In the genomic region with DNA sequence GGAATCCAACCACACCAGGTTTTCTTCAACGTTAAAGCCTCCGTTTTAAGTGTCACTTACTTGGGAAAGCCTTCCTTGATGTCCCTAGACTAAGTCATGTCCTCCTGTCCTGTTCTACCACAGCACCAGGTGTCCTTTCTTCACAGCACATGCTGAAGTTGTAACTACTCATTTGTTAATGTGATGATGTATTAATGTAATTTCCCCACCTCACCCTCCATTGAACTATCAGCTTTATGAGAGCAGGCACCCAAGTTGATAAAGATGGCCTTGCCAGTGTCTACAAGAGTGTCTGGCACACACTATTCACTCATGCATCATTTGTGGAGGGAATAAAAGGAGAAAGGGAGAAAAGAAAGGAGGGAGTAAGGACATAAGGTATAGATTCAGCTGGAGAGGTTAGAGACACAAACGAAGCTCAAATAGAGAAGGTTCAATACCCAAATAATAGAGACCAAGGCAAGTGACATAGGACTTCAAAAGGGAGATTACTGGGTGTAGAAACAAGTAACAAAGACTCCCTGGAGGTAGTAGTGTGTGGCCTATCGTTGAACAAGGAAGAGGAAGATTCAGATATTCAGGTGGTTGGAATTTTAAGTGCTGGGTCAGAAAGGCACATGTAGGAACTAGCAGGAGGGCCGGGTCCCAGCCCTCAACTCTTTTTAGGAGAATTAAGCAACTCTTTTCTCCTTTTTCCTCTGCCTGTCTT, we compare ENCODE assay signal across 27 cellular contexts. TPM values are rescaled to one million over a fixed set of nuclear protein-coding genes. Genes with fewer than 3 reads are reported as not detected.
DNase-seq lines count a peak whose midpoint lies in the region; ATAC-seq and TF ChIP-seq lines count a peak whose summit lies in the region.
"Had no signal": no experiment of that assay in that cellular context is flagged by ENCODE, and none has a peak within 500 bp of the region (broad histone marks: within the 10 kb centered on the region; RNA-seq: fewer than 3 reads in every experiment).

No MANE protein-coding gene starts in this region.

- CTCF ChIA-PET in CD8-positive, alpha-beta memory T cell (lab: Charles Lee), result interaction anchor here (0.7 to 8.1 kb wide), 7 partner anchors 16 to 120 kb away, joined by 3 to 46 read pairs (median 3); no protein-coding TSS in a partner anchor
- CTCF ChIA-PET in activated CD8-positive, alpha-beta T cell treated with anti-CD3 and anti-CD28 coated beads, Interleukin-2, amount 10 ng/mL, durations not matched to agents 7 days and 5 days (lab: Charles Lee), result interaction anchor here (0.7 to 13.4 kb wide), 10 partner anchors 10 to 45 kb away, joined by 3 to 162 read pairs (median 4); a partner anchor contains a TSS

- H3K4me1 Mint-ChIP-seq in CD8-positive, alpha-beta memory T cell, result peaks cover 73 to 86% (median 77%) of the 10 kb centered on the region in 3 donors
- H3K4me1 Mint-ChIP-seq in activated CD8-positive, alpha-beta T cell treated with anti-CD3 and anti-CD28 coated beads, Interleukin-2, amount 10 ng/mL, durations not matched to agents 7 days and 5 days (ENCODE audit: low read depth), result peaks cover 61% of the 10 kb centered on the region

- peak; percentile 34 to 50 for ATAC-seq in activated CD4-positive, CD25-positive, alpha-beta regulatory T cell treated with anti-CD3 and anti-CD28 coated beads, Interleukin-2, amount 50 U/mL, for 24 hours
- ATAC-seq in activated CD8-positive, alpha-beta T cell treated with anti-CD3 and anti-CD28 coated beads, Interleukin-2, amount 10 ng/mL, durations not matched to agents 7 days and 5 days, result no peak
- ATAC-seq: left colon had no signal

- H3K27ac Mint-ChIP-seq in CD8-positive, alpha-beta memory T cell, result peak overlapping the region; percentile 82 to 97 (median 92)
- H3K27ac Mint-ChIP-seq in activated CD8-positive, alpha-beta T cell treated with anti-CD3 and anti-CD28 coated beads, Interleukin-2, amount 10 ng/mL, durations not matched to agents 7 days and 5 days, result peak overlapping the region; percentile 88
- H3K27ac Mint-ChIP-seq: type B pancreatic cell had no signal

- no peak for TF ChIP-seq CTCF in esophagus muscularis mucosa (IDR thresholded peaks at IDR 0.05)

- H3K27me3 ChIP-seq in CD8-positive, alpha-beta memory T cell (ENCODE audit: insufficient read depth, low read length, poor library complexity, severe bottlenecking), result no peaks in the 10 kb centered on the region
- peaks cover 0 to 23% (median 0%) of the 10 kb centered on the region in 4 donors for H3K27me3 ChIP-seq in esophagus muscularis mucosa
- H3K27me3 ChIP-seq: cardiac muscle cell had no signal

- peak overlapping the region; percentile 44 for H3K4me3 ChIP-seq in CD8-positive, alpha-beta memory T cell (ENCODE audit: low read length)
- H3K4me3 ChIP-seq in esophagus muscularis mucosa, result no peak overlapping the region
- H3K4me3 ChIP-seq: cardiac muscle cell, dorsolateral prefrontal cortex, prostate gland had no signal

- intact Hi-C loops in esophagus muscularis mucosa (cut with DNase I), result no loop called here

- no peaks in the 10 kb centered on the region for H3K9me3 ChIP-seq in CD8-positive, alpha-beta memory T cell (ENCODE audit: low read length)
- peaks cover 0 to 6% (median 0%) of the 10 kb centered on the region in 4 donors for H3K9me3 ChIP-seq in esophagus muscularis mucosa
- H3K9me3 ChIP-seq: prostate gland had no signal

- H3K36me3 Mint-ChIP-seq in CD8-positive, alpha-beta memory T cell, result peaks cover 32 to 84% (median 50%) of the 10 kb centered on the region in 3 donors
- peaks cover 90% of the 10 kb centered on the region for H3K36me3 Mint-ChIP-seq in activated CD8-positive, alpha-beta T cell treated with anti-CD3 and anti-CD28 coated beads, Interleukin-2, amount 10 ng/mL, durations not matched to agents 7 days and 5 days (ENCODE audit: low read depth)
- H3K36me3 Mint-ChIP-seq: type B pancreatic cell had no signal

- no peak for DNase-seq in activated CD4-positive, CD25-positive, alpha-beta regulatory T cell (lab: John Stamatoyannopoulos, UW)
- DNase-seq in CD8-positive, alpha-beta memory T cell, result no peak
- peak; percentile 17 for DNase-seq in activated CD8-positive, alpha-beta T cell treated with anti-CD3 and anti-CD28 coated beads, Interleukin-2, amount 10 ng/mL, durations not matched to agents 7 days and 5 days
- DNase-seq in iPS DF 4.7 (ENCODE audit: extremely low read depth, low spot score), result peak; percentile 9
- DNase-seq in esophagus muscularis mucosa (ENCODE audit: extremely low spot score), result no peak
- DNase-seq in mucosa of gallbladder (ENCODE audit: low spot score), result no peak
- no peak for DNase-seq in NCI-H2171 (lab: John Stamatoyannopoulos, UW)
- DNase-seq: dorsolateral prefrontal cortex; erythroblast; left colon; mesendoderm; MV-4-11; NCI-H2029; NCI-H446; RPMI8226; stimulated activated CD4-positive, alpha-beta T cell treated with anti-CD3 and anti-CD28 coated beads, Interleukin-2, amount 100 ng/mL, for 24 hours had no signal

- peak overlapping the region; percentile 84 to 100 (median 97) for H3K4me3 Mint-ChIP-seq in CD8-positive, alpha-beta memory T cell
- peak overlapping the region; percentile 99 for H3K4me3 Mint-ChIP-seq in activated CD8-positive, alpha-beta T cell treated with anti-CD3 and anti-CD28 coated beads, Interleukin-2, amount 10 ng/mL, durations not matched to agents 7 days and 5 days
- H3K4me3 Mint-ChIP-seq: type B pancreatic cell had no signal

- peak overlapping the region; percentile 3 for H3K27ac ChIP-seq in CD8-positive, alpha-beta memory T cell (ENCODE audit: low read depth, low read length)
- no peak overlapping the region for H3K27ac ChIP-seq in esophagus muscularis mucosa (replicated peaks in 1 of 4)
- H3K27ac ChIP-seq: cardiac muscle cell, dorsolateral prefrontal cortex, prostate gland, VCaP had no signal

- H3K9me3 Mint-ChIP-seq in CD8-positive, alpha-beta memory T cell, result peaks cover 0 to 2% (median 0%) of the 10 kb centered on the region in 5 donors
- no peaks in the 10 kb centered on the region for H3K9me3 Mint-ChIP-seq in activated CD8-positive, alpha-beta T cell treated with anti-CD3 and anti-CD28 coated beads, Interleukin-2, amount 10 ng/mL, durations not matched to agents 7 days and 5 days (ENCODE audit: insufficient read depth)
- H3K9me3 Mint-ChIP-seq: type B pancreatic cell had no signal

- H3K27me3 Mint-ChIP-seq in CD8-positive, alpha-beta memory T cell, result no peaks in the 10 kb centered on the region
- no peaks in the 10 kb centered on the region for H3K27me3 Mint-ChIP-seq in activated CD8-positive, alpha-beta T cell treated with anti-CD3 and anti-CD28 coated beads, Interleukin-2, amount 10 ng/mL, durations not matched to agents 7 days and 5 days (ENCODE audit: low read depth)

- peaks cover 27% of the 10 kb centered on the region for H3K36me3 ChIP-seq in CD8-positive, alpha-beta memory T cell (ENCODE audit: insufficient read depth, low read length)
- H3K36me3 ChIP-seq in esophagus muscularis mucosa, result no peaks in the 10 kb centered on the region
- H3K36me3 ChIP-seq: cardiac muscle cell, prostate gland had no signal

- no peak for TF ChIP-seq EP300 in esophagus muscularis mucosa (IDR thresholded peaks at IDR 0.05)

- peaks cover 69% of the 10 kb centered on the region for H3K4me1 ChIP-seq in CD8-positive, alpha-beta memory T cell (ENCODE audit: insufficient read depth, low read length)
- H3K4me1 ChIP-seq in esophagus muscularis mucosa, result no peaks in the 10 kb centered on the region
- H3K4me1 ChIP-seq: prostate gland had no signal

- no peak for TF ChIP-seq POLR2A in esophagus muscularis mucosa (IDR thresholded peaks at IDR 0.05; ENCODE audit: low read depth)

- 67% methylated on average over 5 of the region's 5 CpGs for WGBS in esophagus muscularis mucosa

- POLR2A ChIA-PET in CD8-positive, alpha-beta memory T cell (lab: Charles Lee), result interaction anchor here (0.7 to 1.7 kb wide), 8 partner anchors 8 to 32 kb away, joined by 3 to 7 read pairs (median 4); no protein-coding TSS in a partner anchor
- POLR2A ChIA-PET in activated CD8-positive, alpha-beta T cell treated with anti-CD3 and anti-CD28 coated beads, Interleukin-2, amount 10 ng/mL, durations not matched to agents 7 days and 5 days (lab: Charles Lee), result interaction anchor here (0.5 to 16.5 kb wide), 16 partner anchors 8 to 85 kb away, joined by 3 to 176 read pairs (median 8); a partner anchor contains a TSS

RNA-seq across cellular contexts. Expression of a gene that starts 6.6 kb away (rescaled TPM):
- total RNA-seq in CD8-positive, alpha-beta memory T cell, result 100 to 1,000 TPM; 150 to 162 TPM
- 129 TPM for polyA plus RNA-seq in CD8-positive, alpha-beta memory T cell
- total RNA-seq in activated CD8-positive, alpha-beta T cell treated with anti-CD3 and anti-CD28 coated beads, Interleukin-2, amount 10 ng/mL, durations not matched to agents 7 days and 5 days, result 100 to 1,000 TPM; 254 to 263 TPM
- 1 to 10 TPM in 3 of 4 donors, under 1 TPM in 1; 0.80 to 6.3 (median 1.6) TPM for total RNA-seq in esophagus muscularis mucosa
- total RNA-seq in mucosa of gallbladder, result 6.0 TPM
- total RNA-seq: cardiac muscle cell, frontal cortex, G401 had no signal
- polyA plus RNA-seq: BJ, cardiac muscle cell, neural cell had no signal

RNA-seq across cellular contexts. Expression of a gene that starts 21.1 kb away (rescaled TPM):
- total RNA-seq in CD8-positive, alpha-beta memory T cell, result under 1 TPM; 0.29 to 0.50 TPM
- not detected for polyA plus RNA-seq in CD8-positive, alpha-beta memory T cell
- total RNA-seq in activated CD8-positive, alpha-beta T cell treated with anti-CD3 and anti-CD28 coated beads, Interleukin-2, amount 10 ng/mL, durations not matched to agents 7 days and 5 days, result not detected
- total RNA-seq in esophagus muscularis mucosa, result not detected
- not detected for total RNA-seq in mucosa of gallbladder
- total RNA-seq: A172, cardiac muscle cell, dorsolateral prefrontal cortex, frontal cortex, G401, left colon, skeletal muscle tissue had no signal
- polyA plus RNA-seq: BJ, cardiac muscle cell, neural cell had no signal

RNA-seq across cellular contexts. Expression of a gene that starts 44.5 kb away (rescaled TPM):
- 10 to 100 TPM; 12.6 to 14.7 TPM for total RNA-seq in CD8-positive, alpha-beta memory T cell
- 15.7 TPM for polyA plus RNA-seq in CD8-positive, alpha-beta memory T cell
- total RNA-seq in activated CD8-positive, alpha-beta T cell treated with anti-CD3 and anti-CD28 coated beads, Interleukin-2, amount 10 ng/mL, durations not matched to agents 7 days and 5 days, result 10 to 100 TPM; 13.1 to 13.9 TPM
- total RNA-seq in esophagus muscularis mucosa (10 to 100 TPM in 3 of 4 donors, 1 to 10 TPM in 1; 8.4 to 12.5 (median 10.4) TPM), mucosa of gallbladder (11.2 TPM)

Comparison
In these comparisons a context has a peak if more than half of its experiments do, and no peak if none do; other contexts are left out.
1. DNase-seq: peak in activated CD8-positive, alpha-beta T cell treated with anti-CD3 and anti-CD28 coated beads, Interleukin-2, amount 10 ng/mL, durations not matched to agents 7 days and 5 days (single experiment) and iPS DF 4.7 (single experiment); none in activated CD4-positive, CD25-positive, alpha-beta regulatory T cell (0 of 4), CD8-positive, alpha-beta memory T cell (0 of 5), esophagus muscularis mucosa (single experiment), mucosa of gallbladder (single experiment) and NCI-H2171 (single experiment).
2. RNA of a gene that starts 6.6 kb away (total RNA-seq): 254 to 263 TPM in activated CD8-positive, alpha-beta T cell treated with anti-CD3 and anti-CD28 coated beads, Interleukin-2, amount 10 ng/mL, durations not matched to agents 7 days and 5 days and 150 to 162 TPM in CD8-positive, alpha-beta memory T cell; 6.0 TPM in mucosa of gallbladder (single experiment) and 0.80 to 6.3 TPM in esophagus muscularis mucosa; every median in the first group is over 10 times any median in the second.